In the genomic region with DNA sequence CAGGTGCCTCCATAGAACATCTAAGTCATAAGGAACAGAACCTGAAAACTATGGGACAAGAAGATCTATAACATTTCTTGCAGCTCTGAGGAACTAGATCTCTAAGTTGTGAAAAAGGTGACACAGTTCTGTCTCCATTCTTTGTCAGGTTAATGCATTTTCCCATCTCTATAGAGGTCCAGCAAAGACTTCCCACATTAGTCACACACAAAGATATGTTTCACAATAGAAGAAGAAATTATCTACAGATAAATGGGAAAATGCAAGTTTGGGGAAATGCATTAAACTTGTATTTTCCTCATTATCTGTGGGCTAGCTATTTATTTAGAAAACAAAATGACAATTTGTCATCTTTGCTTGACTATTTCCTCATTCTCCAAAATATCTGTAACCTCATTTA, we compare ENCODE assay signal across 16 cellular contexts.
DNase-seq lines count a peak whose midpoint lies in the region; ATAC-seq and TF ChIP-seq lines count a peak whose summit lies in the region.
"Had no signal": no experiment of that assay in that cellular context is flagged by ENCODE, and none has a peak within 500 bp of the region (broad histone marks: within the 10 kb centered on the region; RNA-seq: fewer than 3 reads in every experiment).

No MANE protein-coding gene starts in this region.

- no peaks in the 10 kb centered on the region for H3K9me3 Mint-ChIP-seq in activated CD8-positive, alpha-beta memory T cell treated with anti-CD3 and anti-CD28 coated beads, Interleukin-2, amount 10 ng/mL, durations not matched to agents 7 days and 5 days (ENCODE audit: low read depth)

- peak overlapping the region; percentile 83 for H3K18ac ChIP-seq in IMR-90 (ENCODE audit: low read depth, low read length)

- H3K36me3 ChIP-seq in IMR-90 (ENCODE audit: control insufficient read depth, insufficient read depth, low read length) = no peaks in the 10 kb centered on the region
- H3K36me3 ChIP-seq in brain microvascular endothelial cell (replicated peaks) = no peaks in the 10 kb centered on the region

- BruUV-seq in IMR-90 (replicated peaks; lab: Mats Ljungman, UMichigan) = no TSS peak

- intact Hi-C loops in IMR-90 (cut with micrococcal nuclease) = loop anchor here (1.0 to 10.0 kb wide), 7 partner anchors 102 to 967 kb away; no protein-coding TSS in a partner anchor

- no peak overlapping the region for H3K27ac ChIP-seq in IMR-90 (ENCODE audit: insufficient read depth, low read length)
- H3K27ac ChIP-seq in brain microvascular endothelial cell = peak overlapping the region; percentile 86

- peak overlapping the region; percentile 83 for H4K5ac ChIP-seq in IMR-90 (ENCODE audit: low read depth, low read length)

- H2AFZ ChIP-seq in IMR-90 (replicated peaks; ENCODE audit: low read length, poor library complexity) = no peak overlapping the region

- H2AK9ac ChIP-seq in IMR-90 (replicated peaks; ENCODE audit: low read depth, low read length, poor library complexity) = no peak overlapping the region

- no peaks in the 10 kb centered on the region for H3K79me1 ChIP-seq in IMR-90 (ENCODE audit: low read depth in 1 of 2, low read length in 2 of 2)

- H3K27me3 ChIP-seq in IMR-90 (ENCODE audit: control insufficient read depth, insufficient read depth, low read length) (no peaks in the 10 kb centered on the region), brain microvascular endothelial cell (replicated peaks) (no peaks in the 10 kb centered on the region)

- 0 out of 3 replicates have a peak overlapping the region, but pooled peaks have one; percentile 4 for H2BK15ac ChIP-seq in IMR-90 (ENCODE audit: low read depth, low read length)

- no peak overlapping the region for H2AK5ac ChIP-seq in IMR-90 (ENCODE audit: low read depth, low read length)

- H3K4me3 Mint-ChIP-seq in activated CD8-positive, alpha-beta memory T cell treated with anti-CD3 and anti-CD28 coated beads, Interleukin-2, amount 10 ng/mL, durations not matched to agents 7 days and 5 days = no peak overlapping the region

- H3K56ac ChIP-seq in IMR-90 (ENCODE audit: extremely low read depth, insufficient read depth, low read length) = no peak overlapping the region

- 0 out of 4 replicates have a peak overlapping the region, but pooled peaks of 1 of the 2 experiments have one; percentile 15 for H4K8ac ChIP-seq in IMR-90 (ENCODE audit: low read depth in 2 of 2, low read length in 2 of 2)

- peak overlapping the region; percentile 49; the same call in 1 of the 2 replicates for H4K91ac ChIP-seq in IMR-90 (ENCODE audit: insufficient read depth, low read depth, low read length)

- TF ChIP-seq RAD21 in IMR-90 (IDR thresholded peaks at IDR 0.05; ENCODE audit: low read length) = no peak

- no peaks in the 10 kb centered on the region for H3K4me1 Mint-ChIP-seq in activated CD8-positive, alpha-beta memory T cell treated with anti-CD3 and anti-CD28 coated beads, Interleukin-2, amount 10 ng/mL, durations not matched to agents 7 days and 5 days

- no peak for ATAC-seq in IMR-90 (ENCODE audit: low read depth)
- no peak for ATAC-seq in activated CD8-positive, alpha-beta memory T cell treated with anti-CD3 and anti-CD28 coated beads, Interleukin-2, amount 10 ng/mL, durations not matched to agents 7 days and 5 days
- ATAC-seq: HepG2 had no signal

- H2BK120ac ChIP-seq in IMR-90 (ENCODE audit: low read depth, low read length) = peak overlapping the region; percentile 60; the same call in 1 of the 2 replicates

- peak; percentile 32 for DNase-seq in IMR-90
- DNase-seq in brain microvascular endothelial cell = no peak
- peak; percentile 53 for DNase-seq in fibroblast of villous mesenchyme (ENCODE audit: low read depth)
- no peak for DNase-seq in activated CD8-positive, alpha-beta memory T cell treated with anti-CD3 and anti-CD28 coated beads, Interleukin-2, amount 10 ng/mL, durations not matched to agents 7 days and 5 days
- DNase-seq in HPDE6-E6E7 (ENCODE audit: extremely low spot score) = no peak
- DNase-seq in SW480 (ENCODE audit: low spot score) = no peak
- DNase-seq in D341Med (ENCODE audit: low spot score) = no peak
- DNase-seq: C1 segment of cervical spinal cord, DND-41, GF-D8, MM.1S, NCI-H1105 treated with DMSO at 0.1 percent for 48 hours, NCI-H1694 treated with DMSO at 0.1 percent for 48 hours, NCI-H526 treated with DMSO at 0.1 percent for 48 hours, RPMI8226 had no signal

- no peak overlapping the region for H2BK5ac ChIP-seq in IMR-90 (ENCODE audit: low read depth, low read length, poor library complexity, severe bottlenecking)

- H3K23ac ChIP-seq in IMR-90 (ENCODE audit: low read depth, low read length) = no peak overlapping the region

- no peak for TF ChIP-seq CTCF in IMR-90 (conservative IDR thresholded peaks at IDR 0.05; ENCODE audit: low read depth, low read length)
- TF ChIP-seq CTCF in brain microvascular endothelial cell (IDR thresholded peaks at IDR 0.05; ENCODE audit: low read depth, low read length, missing control alignments) = no peak
- no peak for TF ChIP-seq CTCF in fibroblast of villous mesenchyme (IDR thresholded peaks at IDR 0.05; ENCODE audit: insufficient read depth, low read depth, low read length)

- no peak overlapping the region for H3K27ac Mint-ChIP-seq in activated CD8-positive, alpha-beta memory T cell treated with anti-CD3 and anti-CD28 coated beads, Interleukin-2, amount 10 ng/mL, durations not matched to agents 7 days and 5 days

- no peaks in the 10 kb centered on the region for H3K9me3 ChIP-seq in IMR-90 (ENCODE audit: control insufficient read depth, insufficient read depth, low read length)

- no peak overlapping the region for H3K9ac ChIP-seq in IMR-90 (ENCODE audit: low read depth, low read length)

- H3K4me3 ChIP-seq in IMR-90 (ENCODE audit: insufficient read depth, low read depth, low read length) = no peak overlapping the region
- H3K4me3 ChIP-seq in brain microvascular endothelial cell (ENCODE audit: low read depth, low read length) = no peak overlapping the region
- no peak overlapping the region for H3K4me3 ChIP-seq in fibroblast of villous mesenchyme (ENCODE audit: low read depth, low read length)

- in situ Hi-C loops in IMR-90 (cut with MboI; ENCODE audit: low sequenced_read_pairs) (loop anchor here (5.0 to 10.0 kb wide), 2 partner anchors 460 to 877 kb away; a partner anchor contains a TSS), brain microvascular endothelial cell (cut with HindIII; ENCODE audit: low pct_ligation_motif_present, low sequenced_read_pairs) (no loop called here)

- H4K20me1 ChIP-seq in IMR-90 (ENCODE audit: insufficient read depth, low read length) = no peaks in the 10 kb centered on the region

- CTCF ChIA-PET in IMR-90 (lab: Yijun Ruan, JAX) = interaction anchor here (0.8 to 0.9 kb wide), 2 partner anchors 100 to 877 kb away, joined by 3 read pairs; no protein-coding TSS in a partner anchor
- CTCF ChIA-PET in activated CD8-positive, alpha-beta memory T cell treated with anti-CD3 and anti-CD28 coated beads, Interleukin-2, amount 10 ng/mL, durations not matched to agents 7 days and 5 days (lab: Charles Lee) = no interaction called here

- H2BK20ac ChIP-seq in IMR-90 (ENCODE audit: low read depth, low read length) = peak overlapping the region; percentile 16; the same call in 1 of the 2 replicates

- no peak overlapping the region for H3K4me2 ChIP-seq in IMR-90 (ENCODE audit: low read depth, low read length)

- no peak for TF ChIP-seq POLR2A in IMR-90 (IDR thresholded peaks at IDR 0.05; ENCODE audit: low read depth, low read length)

- H3K14ac ChIP-seq in IMR-90 (replicated peaks; ENCODE audit: low read depth, low read length) = no peak overlapping the region

- POLR2A ChIA-PET in IMR-90 (lab: Charles Lee; ENCODE audit: unreplicated experiment) = no interaction called here

- no peak overlapping the region; the same call in 1 of the 2 replicates for H3K4ac ChIP-seq in IMR-90 (ENCODE audit: low read depth, low read length)

- H3K4me1 ChIP-seq in IMR-90 (ENCODE audit: control insufficient read depth, insufficient read depth, low read length) = peaks cover 13% of the 10 kb centered on the region

- dilution Hi-C loops in IMR-90 (cut with HindIII; ENCODE audit: low sequenced_read_pairs, unreplicated experiment) = no loop called here

- H3K9me1 ChIP-seq in IMR-90 (ENCODE audit: insufficient read depth, low read length) = peaks cover 5% of the 10 kb centered on the region; the same call in 1 of the 2 replicates

- no peaks in the 10 kb centered on the region for H3K27me3 Mint-ChIP-seq in activated CD8-positive, alpha-beta memory T cell treated with anti-CD3 and anti-CD28 coated beads, Interleukin-2, amount 10 ng/mL, durations not matched to agents 7 days and 5 days

- no peaks in the 10 kb centered on the region for H3K36me3 Mint-ChIP-seq in activated CD8-positive, alpha-beta memory T cell treated with anti-CD3 and anti-CD28 coated beads, Interleukin-2, amount 10 ng/mL, durations not matched to agents 7 days and 5 days

TF ChIP-seq in IMR-90, 13 proteins besides CTCF, POLR2A, EP300 and RAD21:
- TF ChIP-seq CEBPB (IDR thresholded peaks at IDR 0.05; ENCODE audit: low read depth, low read length) (peak; percentile 78), MXI1 (IDR thresholded peaks at IDR 0.05; ENCODE audit: borderline replicate concordance, low read depth, low read length) (no peak)

Comparison
In these comparisons a context has a peak if more than half of its experiments do, and no peak if none do; other contexts are left out.
1. DNase-seq: peak in IMR-90 (single experiment) and fibroblast of villous mesenchyme (single experiment); none in brain microvascular endothelial cell (single experiment), activated CD8-positive, alpha-beta memory T cell treated with anti-CD3 and anti-CD28 coated beads, Interleukin-2, amount 10 ng/mL, durations not matched to agents 7 days and 5 days (single experiment), HPDE6-E6E7 (single experiment), SW480 (single experiment) and D341Med (single experiment).